ENCODE assay signal across 15 cellular contexts in genomic region chr11:11947825-11948224, GRCh38.
"Had no signal": no experiment of that assay in that cellular context is flagged by ENCODE, and none has a peak within 500 bp of the region (broad histone marks: within the 10 kb centered on the region; RNA-seq: fewer than 3 reads in every experiment).

No MANE protein-coding gene starts in this region.

- H3K27me3 ChIP-seq: brain microvascular endothelial cell, dorsolateral prefrontal cortex, esophagus squamous epithelium, sigmoid colon had no signal

- H3K9me3 Mint-ChIP-seq: activated B cell treated with CpG ODN at 0.5 μM for 24 hours; activated CD4-positive, alpha-beta T cell treated with anti-CD3 and anti-CD28 coated beads, Interleukin-2, amount 10 ng/mL, durations not matched to agents 24 days and 14 days; activated naive CD4-positive, alpha-beta T cell treated with anti-CD3 and anti-CD28 coated beads, Interleukin-2, amount 50 U/mL, for 72 hours; type B pancreatic cell had no signal

- H3K4me3 Mint-ChIP-seq: activated B cell treated with CpG ODN at 0.5 μM for 24 hours; activated CD4-positive, alpha-beta T cell treated with anti-CD3 and anti-CD28 coated beads, Interleukin-2, amount 10 ng/mL, durations not matched to agents 24 days and 14 days; type B pancreatic cell had no signal

- H3K27ac ChIP-seq: brain microvascular endothelial cell, esophagus squamous epithelium, sigmoid colon had no signal

- H3K9me3 ChIP-seq: esophagus squamous epithelium, sigmoid colon, SK-N-SH had no signal

- H3K27ac Mint-ChIP-seq: activated B cell treated with CpG ODN at 0.5 μM for 24 hours; activated CD4-positive, alpha-beta T cell treated with anti-CD3 and anti-CD28 coated beads, Interleukin-2, amount 10 ng/mL, durations not matched to agents 24 days and 14 days; type B pancreatic cell had no signal

- ATAC-seq: activated naive CD4-positive, alpha-beta T cell treated with anti-CD3 and anti-CD28 coated beads, Interleukin-2, amount 50 U/mL, for 72 hours had no signal

- H3K27me3 Mint-ChIP-seq: activated B cell treated with CpG ODN at 0.5 μM for 24 hours; activated CD4-positive, alpha-beta T cell treated with anti-CD3 and anti-CD28 coated beads, Interleukin-2, amount 10 ng/mL, durations not matched to agents 24 days and 14 days; type B pancreatic cell had no signal

- H3K4me1 Mint-ChIP-seq: activated B cell treated with CpG ODN at 0.5 μM for 24 hours had no signal

- H3K4me3 ChIP-seq: dorsolateral prefrontal cortex, esophagus squamous epithelium, sigmoid colon had no signal

- DNase-seq: activated B cell treated with CpG ODN at 0.5 μM for 24 hours; activated CD4-positive, alpha-beta T cell treated with anti-CD3 and anti-CD28 coated beads, Interleukin-2, amount 10 ng/mL, durations not matched to agents 24 days and 14 days; amniotic stem cell; brain microvascular endothelial cell; dorsolateral prefrontal cortex; esophagus squamous epithelium; foreskin fibroblast; glutamatergic neuron; islet precursor cell; sigmoid colon; SK-N-SH; stimulated activated CD4-positive, alpha-beta T cell treated with anti-CD3 and anti-CD28 coated beads, Interleukin-2, amount 100 ng/mL, for 24 hours; stimulated activated naive CD4-positive, alpha-beta T cell treated with Interleukin-2 at 50 U/mL for 16 hours had no signal
